In the genomic region with DNA sequence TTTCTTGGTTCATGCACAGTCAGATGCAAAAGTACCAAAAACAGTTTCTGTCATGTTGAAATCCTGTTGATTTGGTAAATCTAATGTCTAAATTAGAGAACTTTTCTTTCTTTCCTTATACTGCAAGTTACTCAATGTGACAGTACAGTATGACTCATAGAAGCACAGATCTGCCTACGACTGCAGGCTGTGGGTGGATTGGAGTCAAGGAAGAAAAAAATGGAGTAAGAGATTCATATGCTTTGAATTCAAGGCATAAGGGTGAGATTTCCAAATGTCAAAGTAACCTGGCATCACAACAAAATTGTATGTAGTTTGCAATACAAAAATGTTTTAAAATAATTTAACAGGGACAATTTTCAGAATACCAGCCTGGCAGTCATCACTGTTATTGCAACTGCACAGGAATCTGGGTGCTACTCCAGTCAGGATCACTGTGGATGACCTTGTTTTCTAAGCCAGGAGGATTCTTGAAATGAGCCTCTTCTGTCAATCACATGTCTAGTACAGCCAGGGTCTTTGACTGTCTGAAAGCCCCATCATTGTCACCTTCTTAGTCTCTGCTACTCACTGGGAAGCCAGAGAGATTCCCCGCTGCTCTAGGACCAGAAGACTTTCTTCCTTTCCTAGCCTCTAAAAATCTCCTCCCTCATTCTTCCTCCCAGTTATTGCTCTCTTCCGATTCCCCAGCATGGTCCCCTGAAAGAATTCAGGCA, we compare ENCODE assay signal across 8 cellular contexts.
DNase-seq lines count a peak whose midpoint lies in the region; ATAC-seq and TF ChIP-seq lines count a peak whose summit lies in the region.

No MANE protein-coding gene starts in this region.

- H3K9me3 ChIP-seq in SJCRH30 (replicated peaks), result peaks cover 7% of the 10 kb centered on the region

- H3K4me3 ChIP-seq in SJCRH30 (no peak overlapping the region), foreskin fibroblast (ENCODE audit: low read depth in 1 of 2, low read length in 2 of 2) (no peak overlapping the region)

- no peaks in the 10 kb centered on the region for H3K36me3 Mint-ChIP-seq in stimulated activated naive B cell treated with anti-CD40 and anti-IgM and Interleukin-4, amounts not matched to agents 10 μg/mL and 1 μg/mL and 100 μg/mL, for 72 hours
- no peaks in the 10 kb centered on the region for H3K36me3 Mint-ChIP-seq in immature natural killer cell

- no peaks in the 10 kb centered on the region for H3K4me1 Mint-ChIP-seq in stimulated activated naive B cell treated with anti-CD40 and anti-IgM and Interleukin-4, amounts not matched to agents 10 μg/mL and 1 μg/mL and 100 μg/mL, for 72 hours
- no peaks in the 10 kb centered on the region for H3K4me1 Mint-ChIP-seq in immature natural killer cell

- peak; percentile 37 for ATAC-seq in GM18858 (IDR thresholded peaks at IDR 0.05; ENCODE audit: unreplicated experiment)
- ATAC-seq in GM18505 (IDR thresholded peaks at IDR 0.05; ENCODE audit: unreplicated experiment), result no peak
- no peak for ATAC-seq in stimulated activated naive B cell treated with anti-CD40 and anti-IgM and Interleukin-4, amounts not matched to agents 10 μg/mL and 1 μg/mL and 100 μg/mL, for 72 hours (replicated peaks)
- ATAC-seq in GM18520 (IDR thresholded peaks at IDR 0.05; ENCODE audit: unreplicated experiment), result no peak

- no peaks in the 10 kb centered on the region for H3K27me3 ChIP-seq in SJCRH30

- no peak overlapping the region for H3K4me3 Mint-ChIP-seq in stimulated activated naive B cell treated with anti-CD40 and anti-IgM and Interleukin-4, amounts not matched to agents 10 μg/mL and 1 μg/mL and 100 μg/mL, for 72 hours
- no peak overlapping the region for H3K4me3 Mint-ChIP-seq in immature natural killer cell

- TF ChIP-seq CTCF in foreskin fibroblast (IDR thresholded peaks at IDR 0.05; ENCODE audit: low read depth, low read length), result no peak

- H3K27ac Mint-ChIP-seq in stimulated activated naive B cell treated with anti-CD40 and anti-IgM and Interleukin-4, amounts not matched to agents 10 μg/mL and 1 μg/mL and 100 μg/mL, for 72 hours, result no peak overlapping the region
- H3K27ac Mint-ChIP-seq in immature natural killer cell, result no peak overlapping the region

- H3K9me3 Mint-ChIP-seq in stimulated activated naive B cell treated with anti-CD40 and anti-IgM and Interleukin-4, amounts not matched to agents 10 μg/mL and 1 μg/mL and 100 μg/mL, for 72 hours, result peaks cover 0 to 1% of the 10 kb centered on the region in 2 donors
- peaks cover 0 to 5% (median 0%) of the 10 kb centered on the region in 6 donors for H3K9me3 Mint-ChIP-seq in immature natural killer cell

- DNase-seq in SJCRH30, result peak in 1 of 2 experiments; percentile 32
- peak; percentile 84 to 88 for DNase-seq in foreskin fibroblast
- DNase-seq in retina, result peak; percentile 18
- no peak for DNase-seq in stimulated activated naive B cell treated with anti-CD40 and anti-IgM and Interleukin-4, amounts not matched to agents 10 μg/mL and 1 μg/mL and 100 μg/mL, for 72 hours
- no peak for DNase-seq in immature natural killer cell

- no peaks in the 10 kb centered on the region for H3K27me3 Mint-ChIP-seq in stimulated activated naive B cell treated with anti-CD40 and anti-IgM and Interleukin-4, amounts not matched to agents 10 μg/mL and 1 μg/mL and 100 μg/mL, for 72 hours
- peaks cover 0 to 5% (median 0%) of the 10 kb centered on the region in 3 donors for H3K27me3 Mint-ChIP-seq in immature natural killer cell (ENCODE audit: low read depth in 3 of 3)

- no peak for TF ChIP-seq POLR2A in GM18505 (IDR thresholded peaks at IDR 0.05; ENCODE audit: borderline replicate concordance, extremely low read depth, insufficient read depth, insufficient read length)

- peaks cover 38% of the 10 kb centered on the region for H3K4me1 ChIP-seq in SJCRH30

- no peaks in the 10 kb centered on the region for H3K36me3 ChIP-seq in SJCRH30

- peak overlapping the region; percentile 86; the same call in 1 of the 2 replicates for H3K27ac ChIP-seq in SJCRH30

Comparison
In these comparisons a context has a peak if more than half of its experiments do, and no peak if none do; other contexts are left out.
1. DNase-seq: peak in foreskin fibroblast (2 of 2) and retina (single experiment); none in stimulated activated naive B cell treated with anti-CD40 and anti-IgM and Interleukin-4, amounts not matched to agents 10 μg/mL and 1 μg/mL and 100 μg/mL, for 72 hours (single experiment) and immature natural killer cell (0 of 3).